Comparison of ENCODE assay signal across 14 cellular contexts in genomic region chr2:218394298-218395089, GRCh38. TPM values are rescaled to one million over a fixed set of nuclear protein-coding genes. Genes with fewer than 3 reads are reported as not detected.
DNase-seq lines count a peak whose midpoint lies in the region; ATAC-seq and TF ChIP-seq lines count a peak whose summit lies in the region.
"Had no signal": no experiment of that assay in that cellular context is flagged by ENCODE, and none has a peak within 500 bp of the region (broad histone marks: within the 10 kb centered on the region; RNA-seq: fewer than 3 reads in every experiment).

No MANE protein-coding gene starts in this region.

- H3K4me1 Mint-ChIP-seq in activated B cell treated with CpG ODN at 0.5 μM for 24 hours (peaks cover 48% of the 10 kb centered on the region), naive B cell (peaks cover 35 to 54% (median 54%) of the 10 kb centered on the region in 3 donors)

- H3K27me3 Mint-ChIP-seq in activated B cell treated with CpG ODN at 0.5 μM for 24 hours (no peaks in the 10 kb centered on the region), naive B cell (no peaks in the 10 kb centered on the region)

- peak; percentile 4 for DNase-seq in stimulated activated CD4-positive, alpha-beta T cell treated with anti-CD3 and anti-CD28 coated beads, Interleukin-4, amount 100 ng/mL, for 1 hour
- DNase-seq in stimulated activated CD4-positive, alpha-beta T cell treated with anti-CD3 and anti-CD28 coated beads, Interleukin-12 subunit alpha, Interleukin-12 subunit beta, amount 100 ng/mL, for 4 hours: no peak
- no peak for DNase-seq in activated B cell treated with CpG ODN at 0.5 μM for 24 hours
- DNase-seq in naive B cell: no peak
- no peak for DNase-seq in NCI-H446 treated with DMSO at 0.1 percent for 48 hours (lab: John Stamatoyannopoulos, UW)
- no peak for DNase-seq in WERI-Rb-1
- DNase-seq: activated CD4-positive, alpha-beta T cell treated with anti-CD3 and anti-CD28 coated beads, Interleukin-2, amount 50 U/mL, for 1 hour; effector CD4-positive, alpha-beta T cell; left ventricle myocardium superior; NCI-H446; SHP77 had no signal

- no peaks in the 10 kb centered on the region for H3K27me3 ChIP-seq in WERI-Rb-1 (ENCODE audit: insufficient read depth, low read depth, severe bottlenecking)

- intact Hi-C loops in activated B cell treated with CpG ODN at 0.5 μM for 24 hours (cut with micrococcal nuclease): loop anchor here (5.0 kb wide), 3 partner anchors 227 to 783 kb away; partner anchors contain the start of genes CNPPD1, CXCR1 and RETREG2

- POLR2A ChIA-PET in activated B cell treated with CpG ODN at 0.5 μM for 24 hours (lab: Charles Lee): interaction anchor here (0.5 to 1.9 kb wide), 4 partner anchors 10 to 104 kb away, joined by 3 to 8 read pairs (median 4); no protein-coding TSS in a partner anchor

- H3K9me3 ChIP-seq in WERI-Rb-1 (ENCODE audit: severe bottlenecking): no peaks in the 10 kb centered on the region

- peak overlapping the region; percentile 30 for H3K27ac Mint-ChIP-seq in activated B cell treated with CpG ODN at 0.5 μM for 24 hours
- peak overlapping the region in 3 of 6 donors; percentile 18 to 67 (median 38) for H3K27ac Mint-ChIP-seq in naive B cell

- H3K4me3 Mint-ChIP-seq in activated B cell treated with CpG ODN at 0.5 μM for 24 hours: no peak overlapping the region
- H3K4me3 Mint-ChIP-seq in naive B cell: peak overlapping the region in 5 of 8 donors; percentile 32 to 92 (median 45)

- no peak overlapping the region for H3K4me3 ChIP-seq in WERI-Rb-1 (ENCODE audit: low read depth, low read length)

- no peak overlapping the region for H3K27ac ChIP-seq in WERI-Rb-1

- CTCF ChIA-PET in activated B cell treated with CpG ODN at 0.5 μM for 24 hours (lab: Charles Lee): interaction anchor here (0.7 to 2.7 kb wide), 7 partner anchors 38 to 121 kb away, joined by 3 to 20 read pairs (median 7); partner anchors contain the start of genes CATIP and TMBIM1

- TF ChIP-seq CTCF in activated B cell treated with CpG ODN at 0.5 μM for 24 hours (IDR thresholded peaks at IDR 0.05) (no peak), WERI-Rb-1 (IDR thresholded peaks at IDR 0.05; ENCODE audit: low read depth, low read length) (no peak)

- no peak for ATAC-seq in activated B cell treated with CpG ODN at 0.5 μM for 24 hours (ENCODE audit: low read depth)
- ATAC-seq in naive B cell (ENCODE audit: low read depth in 2 of 2): no peak
- ATAC-seq in GM19324 (IDR thresholded peaks at IDR 0.05; ENCODE audit: low FRiP score, unreplicated experiment): no peak
- ATAC-seq in GM19397 (IDR thresholded peaks at IDR 0.05; ENCODE audit: unreplicated experiment): no peak
- ATAC-seq: left ventricle myocardium superior had no signal

- peaks cover 2% of the 10 kb centered on the region for H3K36me3 Mint-ChIP-seq in activated B cell treated with CpG ODN at 0.5 μM for 24 hours (ENCODE audit: low read depth)
- no peaks in the 10 kb centered on the region for H3K36me3 Mint-ChIP-seq in naive B cell

- H3K9me3 Mint-ChIP-seq in activated B cell treated with CpG ODN at 0.5 μM for 24 hours (no peaks in the 10 kb centered on the region), naive B cell (peaks cover 0 to 3% (median 0%) of the 10 kb centered on the region in 7 donors)

- H3K36me3 ChIP-seq in WERI-Rb-1: no peaks in the 10 kb centered on the region

RNA-seq across cellular contexts. Expression of gene CTDSP1, which starts 5.2 kb away (rescaled TPM):
- total RNA-seq in activated B cell treated with CpG ODN at 0.5 μM for 24 hours: 107 and 118 TPM in 2 replicates
- 10 to 100 TPM in 5 of 6 donors, 1 to 10 TPM in 1; 10.0 to 13.8 (median 11.9) TPM for polyA plus RNA-seq in naive B cell (ENCODE audit: low read depth in 6 of 6)

RNA-seq across cellular contexts. Expression of gene SLC11A1, which starts 12.4 kb away (rescaled TPM):
- total RNA-seq in activated B cell treated with CpG ODN at 0.5 μM for 24 hours: 0.89 and 0.93 TPM in 2 replicates
- 1 to 10 TPM in 4 of 6 donors, under 1 TPM in 2; 0.82 to 2.4 (median 1.1) TPM for polyA plus RNA-seq in naive B cell (ENCODE audit: low read depth in 6 of 6)
- total RNA-seq: glomerular endothelial cell had no signal

RNA-seq across cellular contexts. Expression of gene VIL1, which starts 24.4 kb away (rescaled TPM):
- total RNA-seq in activated B cell treated with CpG ODN at 0.5 μM for 24 hours: 0.07 TPM in 1 of 2 replicates, not detected in the other
- under 1 TPM; 0.06 to 0.43 (median 0.23) TPM for polyA plus RNA-seq in naive B cell (ENCODE audit: low read depth in 6 of 6)
- total RNA-seq: glomerular endothelial cell, left ventricle myocardium superior had no signal

RNA-seq across cellular contexts. Expression of gene CATIP, which starts 37.8 kb away (rescaled TPM):
- not detected in 2 replicates for total RNA-seq in activated B cell treated with CpG ODN at 0.5 μM for 24 hours
- under 1 TPM in 1 of 6 donors, not detected in 5; 0.23 TPM for polyA plus RNA-seq in naive B cell (ENCODE audit: low read depth in 6 of 6)
- total RNA-seq: glomerular endothelial cell, left ventricle myocardium superior had no signal
